In genomic region chr10:80410122-80410521, GRCh38 we compare ENCODE assay signal across 17 cellular contexts. TPM values are rescaled to one million over a fixed set of nuclear protein-coding genes. Genes with fewer than 3 reads are reported as not detected.
DNase-seq lines count a peak whose midpoint lies in the region; ATAC-seq, FAIRE-seq and TF ChIP-seq lines count a peak whose summit lies in the region.
"Had no signal": no experiment of that assay in that cellular context is flagged by ENCODE, and none has a peak within 500 bp of the region (broad histone marks: within the 10 kb centered on the region; RNA-seq: fewer than 3 reads in every experiment).

No MANE protein-coding gene starts in this region.

- no peak overlapping the region for H3K4me3 ChIP-seq in CD4-positive, CD25-positive, alpha-beta regulatory T cell (ENCODE audit: low read depth, low read length)
- H3K4me3 ChIP-seq in WERI-Rb-1 (ENCODE audit: low read depth, low read length): no peak overlapping the region
- H3K4me3 ChIP-seq in osteoblast (ENCODE audit: insufficient read depth, low read length): no peak overlapping the region
- no peak overlapping the region for H3K4me3 ChIP-seq in ascending aorta
- H3K4me3 ChIP-seq: spleen had no signal

- H3K9me3 Mint-ChIP-seq in CD4-positive, CD25-positive, alpha-beta regulatory T cell: no peaks in the 10 kb centered on the region

- no peaks in the 10 kb centered on the region for H3K9me3 ChIP-seq in CD4-positive, CD25-positive, alpha-beta regulatory T cell (ENCODE audit: control insufficient read depth in 2 of 2, low read length in 2 of 2)
- no peaks in the 10 kb centered on the region for H3K9me3 ChIP-seq in WERI-Rb-1 (ENCODE audit: severe bottlenecking)
- H3K9me3 ChIP-seq in osteoblast (ENCODE audit: low read depth, low read length): no peaks in the 10 kb centered on the region
- H3K9me3 ChIP-seq in ascending aorta: no peaks in the 10 kb centered on the region
- H3K9me3 ChIP-seq: lower lobe of right lung, spleen had no signal

- DNase-seq in CD4-positive, CD25-positive, alpha-beta regulatory T cell: no peak
- DNase-seq in WERI-Rb-1 (no peak), left ventricle myocardium superior (peak; percentile 56), osteoblast (ENCODE audit: insufficient read length, low spot score, missing footprints) (peak; percentile 77), H54 (ENCODE audit: insufficient read length, low spot score) (no peak), ascending aorta (ENCODE audit: low spot score in 2 of 2) (no peak), AML-193 (lab: John Stamatoyannopoulos, UW) (no peak), KG1 (lab: John Stamatoyannopoulos, UW) (no peak)
- DNase-seq: lower lobe of right lung; NCI-H1092; NCI-H774; spleen; stimulated activated CD8-positive, alpha-beta memory T cell treated with anti-CD3 and anti-CD28 coated beads, Interleukin-4, amount 100 ng/mL, for 48 hours; T-helper 9 cell had no signal

- no peaks in the 10 kb centered on the region for H3K36me3 Mint-ChIP-seq in CD4-positive, CD25-positive, alpha-beta regulatory T cell

- peak overlapping the region; percentile 53 to 86 (median 76) for H3K4me3 Mint-ChIP-seq in CD4-positive, CD25-positive, alpha-beta regulatory T cell

- peaks cover 17% of the 10 kb centered on the region for H3K4me1 ChIP-seq in CD4-positive, CD25-positive, alpha-beta regulatory T cell (ENCODE audit: control insufficient read depth, insufficient read depth, low read length, poor library complexity, severe bottlenecking)
- H3K4me1 ChIP-seq in osteoblast (ENCODE audit: insufficient read depth, low read length) (no peaks in the 10 kb centered on the region), ascending aorta (peaks cover 0 to 7% of the 10 kb centered on the region in 2 donors)

- peaks cover 0 to 17% (median 7%) of the 10 kb centered on the region in 4 donors for H3K4me1 Mint-ChIP-seq in CD4-positive, CD25-positive, alpha-beta regulatory T cell

- no peak for TF ChIP-seq POLR2A in H54 (IDR thresholded peaks at IDR 0.05; ENCODE audit: low read depth, low read length)

- FAIRE-seq in H54 (lab: Jason Lieb, UNC): no peak
- FAIRE-seq: frontal cortex had no signal

- H3K27ac Mint-ChIP-seq in CD4-positive, CD25-positive, alpha-beta regulatory T cell: no peak overlapping the region
- H3K27ac Mint-ChIP-seq: CD14-positive monocyte had no signal

- no peak overlapping the region for H2AFZ ChIP-seq in osteoblast (ENCODE audit: low read length)

- no peaks in the 10 kb centered on the region for H4K20me1 ChIP-seq in osteoblast (ENCODE audit: insufficient read depth, low read length)

- no peak overlapping the region for H3K4me2 ChIP-seq in osteoblast (ENCODE audit: insufficient read depth, low read length)

- H3K27ac ChIP-seq in CD4-positive, CD25-positive, alpha-beta regulatory T cell (ENCODE audit: insufficient read depth, low read length, poor library complexity, severe bottlenecking): no peak overlapping the region
- H3K27ac ChIP-seq in WERI-Rb-1 (peak overlapping the region; percentile 92), osteoblast (ENCODE audit: low read depth, low read length) (no peak overlapping the region), ascending aorta (no peak overlapping the region)
- H3K27ac ChIP-seq: lower lobe of right lung, spleen had no signal

- no peaks in the 10 kb centered on the region for H3K36me3 ChIP-seq in CD4-positive, CD25-positive, alpha-beta regulatory T cell (ENCODE audit: control insufficient read depth, insufficient read depth, low read length)
- H3K36me3 ChIP-seq in WERI-Rb-1 (peaks cover 36% of the 10 kb centered on the region), osteoblast (ENCODE audit: insufficient read depth, low read length) (no peaks in the 10 kb centered on the region), ascending aorta (no peaks in the 10 kb centered on the region)
- H3K36me3 ChIP-seq: lower lobe of right lung, spleen had no signal

- H3K27me3 Mint-ChIP-seq in CD4-positive, CD25-positive, alpha-beta regulatory T cell: peaks cover 52% of the 10 kb centered on the region

- no peak for ATAC-seq in CD4-positive, CD25-positive, alpha-beta regulatory T cell (ENCODE audit: low read depth in 2 of 2)
- peak; percentile 58 for ATAC-seq in left ventricle myocardium superior
- ATAC-seq: lower lobe of right lung had no signal

- intact Hi-C loops in left ventricle myocardium superior (cut with micrococcal nuclease): no loop called here
- intact Hi-C loops in ascending aorta (cut with DNase I): no loop called here

- H3K27me3 ChIP-seq in CD4-positive, CD25-positive, alpha-beta regulatory T cell (ENCODE audit: control insufficient read depth, insufficient read depth, low read length): peaks cover 12% of the 10 kb centered on the region
- no peaks in the 10 kb centered on the region for H3K27me3 ChIP-seq in WERI-Rb-1 (ENCODE audit: insufficient read depth, low read depth, severe bottlenecking)
- peaks cover 28% of the 10 kb centered on the region for H3K27me3 ChIP-seq in osteoblast (ENCODE audit: insufficient read depth, low read length)
- H3K27me3 ChIP-seq in ascending aorta: no peaks in the 10 kb centered on the region

- no peaks in the 10 kb centered on the region for H3K79me2 ChIP-seq in osteoblast (ENCODE audit: insufficient read depth, low read length)

- TF ChIP-seq CTCF in WERI-Rb-1 (IDR thresholded peaks at IDR 0.05; ENCODE audit: low read depth, low read length) (no peak), osteoblast (IDR thresholded peaks at IDR 0.05; ENCODE audit: extremely low read depth, low read depth, low read length) (no peak), ascending aorta (IDR thresholded peaks at IDR 0.05) (no peak)

RNA-seq across cellular contexts. Expression of gene PRXL2A, which starts 1.8 kb away (rescaled TPM):
- total RNA-seq in CD4-positive, CD25-positive, alpha-beta regulatory T cell: 0.76 TPM
- polyA plus RNA-seq in CD4-positive, CD25-positive, alpha-beta regulatory T cell: 1 to 10 TPM; 1.4 to 8.3 (median 3.5) TPM
- total RNA-seq in left ventricle myocardium superior: 119 TPM
- total RNA-seq in osteoblast: 5.1 and 5.9 TPM in 2 replicates
- 22.7 TPM for total RNA-seq in ascending aorta

RNA-seq across cellular contexts. Expression of gene TSPAN14, which starts 44.0 kb away (rescaled TPM):
- 198 TPM for total RNA-seq in CD4-positive, CD25-positive, alpha-beta regulatory T cell
- 100 to 1,000 TPM; 157 to 270 (median 180) TPM for polyA plus RNA-seq in CD4-positive, CD25-positive, alpha-beta regulatory T cell
- total RNA-seq in left ventricle myocardium superior: 41.2 TPM
- total RNA-seq in osteoblast: 19.2 and 23.9 TPM in 2 replicates
- 161 TPM for total RNA-seq in ascending aorta

RNA-seq across cellular contexts. Expression of gene DYDC2, which starts 53.5 kb away (rescaled TPM):
- total RNA-seq in CD4-positive, CD25-positive, alpha-beta regulatory T cell: not detected
- not detected for polyA plus RNA-seq in CD4-positive, CD25-positive, alpha-beta regulatory T cell
- total RNA-seq in left ventricle myocardium superior (not detected), osteoblast (not detected in 2 replicates), ascending aorta (not detected)
- total RNA-seq: spleen had no signal
- polyA plus RNA-seq: CD14-positive monocyte, spleen had no signal

RNA-seq across cellular contexts. Expression of gene DYDC1, which starts 53.6 kb away (rescaled TPM):
- not detected for total RNA-seq in CD4-positive, CD25-positive, alpha-beta regulatory T cell
- polyA plus RNA-seq in CD4-positive, CD25-positive, alpha-beta regulatory T cell: not detected
- total RNA-seq in left ventricle myocardium superior (not detected), osteoblast (not detected in 2 replicates), ascending aorta (not detected)
- total RNA-seq: cerebellum, spleen had no signal
- polyA plus RNA-seq: CD14-positive monocyte, spleen had no signal

Comparison
In these comparisons a context has a peak if more than half of its experiments do, and no peak if none do; other contexts are left out.
1. DNase-seq: peak in left ventricle myocardium superior (single experiment) and osteoblast (single experiment); none in CD4-positive, CD25-positive, alpha-beta regulatory T cell (0 of 3), WERI-Rb-1 (single experiment), H54 (single experiment), ascending aorta (0 of 2), AML-193 (0 of 2) and KG1 (single experiment).